1 cellular context compared by ENCODE assay signal in the genomic region with DNA sequence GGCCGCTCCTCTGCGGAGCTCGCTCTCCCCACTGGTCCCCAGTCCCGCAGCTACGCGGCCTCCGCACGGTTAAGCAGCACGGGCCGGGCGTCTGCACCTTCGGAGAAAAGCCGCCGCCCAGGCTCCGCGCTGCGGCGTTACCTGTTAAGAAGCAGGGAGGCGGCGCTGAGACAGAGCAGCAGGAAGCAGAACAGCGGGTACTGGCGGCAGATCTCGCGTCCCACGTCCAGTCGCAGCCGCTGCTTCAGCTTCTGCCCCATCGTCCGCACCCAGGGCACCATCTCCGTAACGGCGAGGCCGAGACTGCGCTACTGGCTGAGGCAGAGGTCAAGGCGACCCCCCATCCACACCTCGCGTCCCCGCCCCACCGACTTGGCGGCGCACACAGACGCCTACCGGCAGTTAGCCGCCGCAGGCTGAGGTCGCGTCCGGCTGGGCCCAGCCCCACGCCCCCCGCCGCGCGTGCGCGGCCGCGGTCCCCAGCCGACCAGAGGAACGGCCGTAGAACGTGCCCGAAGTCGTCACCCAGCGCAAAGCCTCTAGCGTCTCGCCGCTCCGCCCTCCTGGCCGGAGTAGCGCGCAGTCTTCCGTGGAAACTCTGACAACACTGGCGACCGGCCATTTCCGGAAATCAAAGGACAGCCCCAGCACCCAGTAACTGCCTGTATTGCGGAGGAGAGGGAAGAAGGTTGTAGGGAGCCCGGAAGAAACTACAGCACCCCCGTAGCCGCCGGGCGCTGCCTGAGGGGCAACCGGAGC.
A peak's percentile ranks its signal among the peaks of the same experiment; 100 is the strongest.
TF ChIP-seq lines count a peak whose summit lies in the region.

A gene with protein sequence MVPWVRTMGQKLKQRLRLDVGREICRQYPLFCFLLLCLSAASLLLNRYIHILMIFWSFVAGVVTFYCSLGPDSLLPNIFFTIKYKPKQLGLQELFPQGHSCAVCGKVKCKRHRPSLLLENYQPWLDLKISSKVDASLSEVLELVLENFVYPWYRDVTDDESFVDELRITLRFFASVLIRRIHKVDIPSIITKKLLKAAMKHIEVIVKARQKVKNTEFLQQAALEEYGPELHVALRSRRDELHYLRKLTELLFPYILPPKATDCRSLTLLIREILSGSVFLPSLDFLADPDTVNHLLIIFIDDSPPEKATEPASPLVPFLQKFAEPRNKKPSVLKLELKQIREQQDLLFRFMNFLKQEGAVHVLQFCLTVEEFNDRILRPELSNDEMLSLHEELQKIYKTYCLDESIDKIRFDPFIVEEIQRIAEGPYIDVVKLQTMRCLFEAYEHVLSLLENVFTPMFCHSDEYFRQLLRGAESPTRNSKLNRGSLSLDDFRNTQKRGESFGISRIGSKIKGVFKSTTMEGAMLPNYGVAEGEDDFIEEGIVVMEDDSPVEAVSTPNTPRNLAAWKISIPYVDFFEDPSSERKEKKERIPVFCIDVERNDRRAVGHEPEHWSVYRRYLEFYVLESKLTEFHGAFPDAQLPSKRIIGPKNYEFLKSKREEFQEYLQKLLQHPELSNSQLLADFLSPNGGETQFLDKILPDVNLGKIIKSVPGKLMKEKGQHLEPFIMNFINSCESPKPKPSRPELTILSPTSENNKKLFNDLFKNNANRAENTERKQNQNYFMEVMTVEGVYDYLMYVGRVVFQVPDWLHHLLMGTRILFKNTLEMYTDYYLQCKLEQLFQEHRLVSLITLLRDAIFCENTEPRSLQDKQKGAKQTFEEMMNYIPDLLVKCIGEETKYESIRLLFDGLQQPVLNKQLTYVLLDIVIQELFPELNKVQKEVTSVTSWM (minus strand): TSS at position 421 of the 759 bp plus-strand sequence. CDS start 140 bp downstream, at position 281.

TF ChIP-seq in HepG2, 621 proteins besides CTCF, POLR2A, EP300 and RAD21 (continued from another document and continues in another):
- TF ChIP-seq, protein P1, sequence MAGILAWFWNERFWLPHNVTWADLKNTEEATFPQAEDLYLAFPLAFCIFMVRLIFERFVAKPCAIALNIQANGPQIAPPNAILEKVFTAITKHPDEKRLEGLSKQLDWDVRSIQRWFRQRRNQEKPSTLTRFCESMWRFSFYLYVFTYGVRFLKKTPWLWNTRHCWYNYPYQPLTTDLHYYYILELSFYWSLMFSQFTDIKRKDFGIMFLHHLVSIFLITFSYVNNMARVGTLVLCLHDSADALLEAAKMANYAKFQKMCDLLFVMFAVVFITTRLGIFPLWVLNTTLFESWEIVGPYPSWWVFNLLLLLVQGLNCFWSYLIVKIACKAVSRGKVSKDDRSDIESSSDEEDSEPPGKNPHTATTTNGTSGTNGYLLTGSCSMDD (CRISPR knock-in tag; IDR thresholded peaks at IDR 0.05) = no peak
- TF ChIP-seq ZNF543 (CRISPR knock-in tag; IDR thresholded peaks at IDR 0.05) (peak; percentile 79; the same call in 1 of the 2 replicates), ZNF501 (CRISPR knock-in tag; IDR thresholded peaks at IDR 0.05) (peak; percentile 89), STAG1 (CRISPR knock-in tag; IDR thresholded peaks at IDR 0.05) (peak; percentile 20; the same call in 1 of the 2 replicates), CENPT (CRISPR knock-in tag; IDR thresholded peaks at IDR 0.05; ENCODE audit: low read depth) (no peak), MED13 (CRISPR knock-in tag; IDR thresholded peaks at IDR 0.05) (no peak), RAD51 (IDR thresholded peaks at IDR 0.05; ENCODE audit: borderline replicate concordance) (no peak), GATAD1 (CRISPR knock-in tag; IDR thresholded peaks at IDR 0.05) (peak; percentile 42; the same call in 1 of the 2 replicates), POLR2G (IDR thresholded peaks at IDR 0.05; ENCODE audit: low read depth, low read length) (peak; percentile 86), ZNF510 (CRISPR knock-in tag; IDR thresholded peaks at IDR 0.05; ENCODE audit: low read depth) (0 out of 2 replicates have a peak, but pooled peaks have one; percentile 50), EED (CRISPR knock-in tag; IDR thresholded peaks at IDR 0.05) (peak; percentile 79; the same call in 1 of the 2 replicates), HOXA9 (CRISPR knock-in tag; IDR thresholded peaks at IDR 0.05; ENCODE audit: borderline replicate concordance) (peak; percentile 57; the same call in 1 of the 2 replicates), NKX3-1 (CRISPR knock-in tag; IDR thresholded peaks at IDR 0.05) (peak; percentile 53; the same call in 1 of the 2 replicates), ZNF577 (CRISPR knock-in tag; IDR thresholded peaks at IDR 0.05; ENCODE audit: borderline replicate concordance, low read depth) (no peak), NCOR1 (IDR thresholded peaks at IDR 0.05; ENCODE audit: borderline replicate concordance, low read length) (no peak), ZNF124 (CRISPR knock-in tag; IDR thresholded peaks at IDR 0.05) (peak; percentile 61; the same call in 1 of the 2 replicates), ZNF589 (CRISPR knock-in tag; conservative IDR thresholded peaks at IDR 0.05) (no peak), ETV5 (CRISPR knock-in tag; IDR thresholded peaks at IDR 0.05; ENCODE audit: borderline replicate concordance) (peak; percentile 85)
- TF ChIP-seq, protein P2, sequence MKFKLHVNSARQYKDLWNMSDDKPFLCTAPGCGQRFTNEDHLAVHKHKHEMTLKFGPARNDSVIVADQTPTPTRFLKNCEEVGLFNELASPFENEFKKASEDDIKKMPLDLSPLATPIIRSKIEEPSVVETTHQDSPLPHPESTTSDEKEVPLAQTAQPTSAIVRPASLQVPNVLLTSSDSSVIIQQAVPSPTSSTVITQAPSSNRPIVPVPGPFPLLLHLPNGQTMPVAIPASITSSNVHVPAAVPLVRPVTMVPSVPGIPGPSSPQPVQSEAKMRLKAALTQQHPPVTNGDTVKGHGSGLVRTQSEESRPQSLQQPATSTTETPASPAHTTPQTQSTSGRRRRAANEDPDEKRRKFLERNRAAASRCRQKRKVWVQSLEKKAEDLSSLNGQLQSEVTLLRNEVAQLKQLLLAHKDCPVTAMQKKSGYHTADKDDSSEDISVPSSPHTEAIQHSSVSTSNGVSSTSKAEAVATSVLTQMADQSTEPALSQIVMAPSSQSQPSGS (CRISPR knock-in tag; IDR thresholded peaks at IDR 0.05) = 0 out of 2 replicates have a peak, but pooled peaks have one; percentile 50
- TF ChIP-seq, protein P3, sequence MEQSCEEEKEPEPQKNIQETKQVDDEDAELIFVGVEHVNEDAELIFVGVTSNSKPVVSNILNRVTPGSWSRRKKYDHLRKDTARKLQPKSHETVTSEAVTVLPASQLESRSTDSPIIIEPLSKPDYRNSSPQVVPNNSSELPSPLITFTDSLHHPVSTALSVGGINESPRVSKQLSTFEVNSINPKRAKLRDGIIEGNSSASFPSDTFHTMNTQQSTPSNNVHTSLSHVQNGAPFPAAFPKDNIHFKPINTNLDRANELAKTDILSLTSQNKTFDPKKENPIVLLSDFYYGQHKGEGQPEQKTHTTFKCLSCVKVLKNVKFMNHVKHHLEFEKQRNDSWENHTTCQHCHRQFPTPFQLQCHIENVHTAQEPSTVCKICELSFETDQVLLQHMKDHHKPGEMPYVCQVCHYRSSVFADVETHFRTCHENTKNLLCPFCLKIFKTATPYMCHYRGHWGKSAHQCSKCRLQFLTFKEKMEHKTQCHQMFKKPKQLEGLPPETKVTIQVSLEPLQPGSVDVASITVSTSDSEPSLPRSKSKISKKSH (CRISPR knock-in tag; IDR thresholded peaks at IDR 0.05; ENCODE audit: borderline replicate concordance) = no peak
- TF ChIP-seq, protein P4, sequence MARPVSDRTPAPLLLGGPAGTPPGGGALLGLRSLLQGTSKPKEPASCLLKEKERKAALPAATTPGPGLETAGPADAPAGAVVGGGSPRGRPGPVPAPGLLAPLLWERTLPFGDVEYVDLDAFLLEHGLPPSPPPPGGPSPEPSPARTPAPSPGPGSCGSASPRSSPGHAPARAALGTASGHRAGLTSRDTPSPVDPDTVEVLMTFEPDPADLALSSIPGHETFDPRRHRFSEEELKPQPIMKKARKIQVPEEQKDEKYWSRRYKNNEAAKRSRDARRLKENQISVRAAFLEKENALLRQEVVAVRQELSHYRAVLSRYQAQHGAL (CRISPR knock-in tag; IDR thresholded peaks at IDR 0.05; ENCODE audit: not compliant biosample characterization) = no peak
- TF ChIP-seq, protein P5, sequence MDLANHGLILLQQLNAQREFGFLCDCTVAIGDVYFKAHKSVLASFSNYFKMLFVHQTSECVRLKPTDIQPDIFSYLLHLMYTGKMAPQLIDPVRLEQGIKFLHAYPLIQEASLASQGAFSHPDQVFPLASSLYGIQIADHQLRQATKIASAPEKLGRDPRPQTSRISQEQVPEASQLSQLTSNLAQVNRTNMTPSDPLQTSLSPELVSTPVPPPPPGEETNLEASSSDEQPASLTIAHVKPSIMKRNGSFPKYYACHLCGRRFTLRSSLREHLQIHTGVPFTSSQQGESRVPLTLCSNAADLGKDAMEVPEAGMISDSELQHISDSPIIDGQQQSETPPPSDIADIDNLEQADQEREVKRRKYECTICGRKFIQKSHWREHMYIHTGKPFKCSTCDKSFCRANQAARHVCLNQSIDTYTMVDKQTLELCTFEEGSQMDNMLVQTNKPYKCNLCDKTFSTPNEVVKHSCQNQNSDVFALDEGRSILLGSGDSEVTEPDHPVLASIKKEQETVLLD (CRISPR knock-in tag; IDR thresholded peaks at IDR 0.05; ENCODE audit: low read depth) = peak; percentile 71
- TF ChIP-seq, protein P6, sequence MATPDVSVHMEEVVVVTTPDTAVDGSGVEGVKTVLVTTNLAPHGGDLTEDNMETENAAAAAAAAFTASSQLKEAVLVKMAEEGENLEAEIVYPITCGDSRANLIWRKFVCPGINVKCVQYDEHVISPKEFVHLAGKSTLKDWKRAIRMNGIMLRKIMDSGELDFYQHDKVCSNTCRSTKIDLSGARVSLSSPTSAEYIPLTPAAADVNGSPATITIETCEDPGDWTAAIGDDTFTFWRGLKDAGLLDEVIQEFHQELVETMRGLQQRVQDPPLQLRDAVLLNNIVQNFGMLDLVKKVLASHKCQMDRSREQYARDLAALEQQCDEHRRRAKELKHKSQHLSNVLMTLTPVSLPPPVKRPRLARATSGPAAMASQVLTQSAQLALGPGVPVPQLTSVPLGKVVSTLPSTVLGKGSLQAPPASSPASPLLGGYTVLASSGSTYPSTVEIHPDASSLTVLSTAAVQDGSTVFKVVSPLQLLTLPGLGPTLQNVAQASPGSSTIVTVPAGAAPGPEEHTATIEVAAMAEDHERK (CRISPR knock-in tag; IDR thresholded peaks at IDR 0.05; ENCODE audit: low read depth) = peak; percentile 78; the same call in 1 of the 2 replicates
- TF ChIP-seq, protein P7, sequence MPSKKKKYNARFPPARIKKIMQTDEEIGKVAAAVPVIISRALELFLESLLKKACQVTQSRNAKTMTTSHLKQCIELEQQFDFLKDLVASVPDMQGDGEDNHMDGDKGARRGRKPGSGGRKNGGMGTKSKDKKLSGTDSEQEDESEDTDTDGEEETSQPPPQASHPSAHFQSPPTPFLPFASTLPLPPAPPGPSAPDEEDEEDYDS (CRISPR knock-in tag; IDR thresholded peaks at IDR 0.05) = peak; percentile 28; the same call in 1 of the 2 replicates
- TF ChIP-seq, protein P8, sequence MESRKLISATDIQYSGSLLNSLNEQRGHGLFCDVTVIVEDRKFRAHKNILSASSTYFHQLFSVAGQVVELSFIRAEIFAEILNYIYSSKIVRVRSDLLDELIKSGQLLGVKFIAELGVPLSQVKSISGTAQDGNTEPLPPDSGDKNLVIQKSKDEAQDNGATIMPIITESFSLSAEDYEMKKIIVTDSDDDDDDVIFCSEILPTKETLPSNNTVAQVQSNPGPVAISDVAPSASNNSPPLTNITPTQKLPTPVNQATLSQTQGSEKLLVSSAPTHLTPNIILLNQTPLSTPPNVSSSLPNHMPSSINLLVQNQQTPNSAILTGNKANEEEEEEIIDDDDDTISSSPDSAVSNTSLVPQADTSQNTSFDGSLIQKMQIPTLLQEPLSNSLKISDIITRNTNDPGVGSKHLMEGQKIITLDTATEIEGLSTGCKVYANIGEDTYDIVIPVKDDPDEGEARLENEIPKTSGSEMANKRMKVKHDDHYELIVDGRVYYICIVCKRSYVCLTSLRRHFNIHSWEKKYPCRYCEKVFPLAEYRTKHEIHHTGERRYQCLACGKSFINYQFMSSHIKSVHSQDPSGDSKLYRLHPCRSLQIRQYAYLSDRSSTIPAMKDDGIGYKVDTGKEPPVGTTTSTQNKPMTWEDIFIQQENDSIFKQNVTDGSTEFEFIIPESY (CRISPR knock-in tag; IDR thresholded peaks at IDR 0.05) = no peak
- TF ChIP-seq, protein P9, sequence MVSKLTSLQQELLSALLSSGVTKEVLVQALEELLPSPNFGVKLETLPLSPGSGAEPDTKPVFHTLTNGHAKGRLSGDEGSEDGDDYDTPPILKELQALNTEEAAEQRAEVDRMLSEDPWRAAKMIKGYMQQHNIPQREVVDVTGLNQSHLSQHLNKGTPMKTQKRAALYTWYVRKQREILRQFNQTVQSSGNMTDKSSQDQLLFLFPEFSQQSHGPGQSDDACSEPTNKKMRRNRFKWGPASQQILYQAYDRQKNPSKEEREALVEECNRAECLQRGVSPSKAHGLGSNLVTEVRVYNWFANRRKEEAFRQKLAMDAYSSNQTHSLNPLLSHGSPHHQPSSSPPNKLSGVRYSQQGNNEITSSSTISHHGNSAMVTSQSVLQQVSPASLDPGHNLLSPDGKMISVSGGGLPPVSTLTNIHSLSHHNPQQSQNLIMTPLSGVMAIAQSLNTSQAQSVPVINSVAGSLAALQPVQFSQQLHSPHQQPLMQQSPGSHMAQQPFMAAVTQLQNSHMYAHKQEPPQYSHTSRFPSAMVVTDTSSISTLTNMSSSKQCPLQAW (CRISPR knock-in tag; IDR thresholded peaks at IDR 0.05) = peak; percentile 71; the same call in 1 of the 2 replicates
- TF ChIP-seq, protein P10, sequence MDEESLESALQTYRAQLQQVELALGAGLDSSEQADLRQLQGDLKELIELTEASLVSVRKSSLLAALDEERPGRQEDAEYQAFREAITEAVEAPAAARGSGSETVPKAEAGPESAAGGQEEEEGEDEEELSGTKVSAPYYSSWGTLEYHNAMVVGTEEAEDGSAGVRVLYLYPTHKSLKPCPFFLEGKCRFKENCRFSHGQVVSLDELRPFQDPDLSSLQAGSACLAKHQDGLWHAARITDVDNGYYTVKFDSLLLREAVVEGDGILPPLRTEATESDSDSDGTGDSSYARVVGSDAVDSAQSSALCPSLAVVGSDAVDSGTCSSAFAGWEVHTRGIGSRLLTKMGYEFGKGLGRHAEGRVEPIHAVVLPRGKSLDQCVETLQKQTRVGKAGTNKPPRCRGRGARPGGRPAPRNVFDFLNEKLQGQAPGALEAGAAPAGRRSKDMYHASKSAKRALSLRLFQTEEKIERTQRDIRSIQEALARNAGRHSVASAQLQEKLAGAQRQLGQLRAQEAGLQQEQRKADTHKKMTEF (CRISPR knock-in tag; IDR thresholded peaks at IDR 0.05) = peak; percentile 43; the same call in 1 of the 2 replicates
- TF ChIP-seq, protein P11, sequence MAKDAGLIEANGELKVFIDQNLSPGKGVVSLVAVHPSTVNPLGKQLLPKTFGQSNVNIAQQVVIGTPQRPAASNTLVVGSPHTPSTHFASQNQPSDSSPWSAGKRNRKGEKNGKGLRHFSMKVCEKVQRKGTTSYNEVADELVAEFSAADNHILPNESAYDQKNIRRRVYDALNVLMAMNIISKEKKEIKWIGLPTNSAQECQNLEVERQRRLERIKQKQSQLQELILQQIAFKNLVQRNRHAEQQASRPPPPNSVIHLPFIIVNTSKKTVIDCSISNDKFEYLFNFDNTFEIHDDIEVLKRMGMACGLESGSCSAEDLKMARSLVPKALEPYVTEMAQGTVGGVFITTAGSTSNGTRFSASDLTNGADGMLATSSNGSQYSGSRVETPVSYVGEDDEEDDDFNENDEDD (CRISPR knock-in tag; IDR thresholded peaks at IDR 0.05; ENCODE audit: borderline replicate concordance) = peak; percentile 36; the same call in 1 of the 2 replicates
- TF ChIP-seq, protein P12, sequence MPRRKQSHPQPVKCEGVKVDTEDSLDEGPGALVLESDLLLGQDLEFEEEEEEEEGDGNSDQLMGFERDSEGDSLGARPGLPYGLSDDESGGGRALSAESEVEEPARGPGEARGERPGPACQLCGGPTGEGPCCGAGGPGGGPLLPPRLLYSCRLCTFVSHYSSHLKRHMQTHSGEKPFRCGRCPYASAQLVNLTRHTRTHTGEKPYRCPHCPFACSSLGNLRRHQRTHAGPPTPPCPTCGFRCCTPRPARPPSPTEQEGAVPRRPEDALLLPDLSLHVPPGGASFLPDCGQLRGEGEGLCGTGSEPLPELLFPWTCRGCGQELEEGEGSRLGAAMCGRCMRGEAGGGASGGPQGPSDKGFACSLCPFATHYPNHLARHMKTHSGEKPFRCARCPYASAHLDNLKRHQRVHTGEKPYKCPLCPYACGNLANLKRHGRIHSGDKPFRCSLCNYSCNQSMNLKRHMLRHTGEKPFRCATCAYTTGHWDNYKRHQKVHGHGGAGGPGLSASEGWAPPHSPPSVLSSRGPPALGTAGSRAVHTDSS (CRISPR knock-in tag; conservative IDR thresholded peaks at IDR 0.05) = no peak
